Comparison of ENCODE assay signal across 1 cellular context in the genomic region with DNA sequence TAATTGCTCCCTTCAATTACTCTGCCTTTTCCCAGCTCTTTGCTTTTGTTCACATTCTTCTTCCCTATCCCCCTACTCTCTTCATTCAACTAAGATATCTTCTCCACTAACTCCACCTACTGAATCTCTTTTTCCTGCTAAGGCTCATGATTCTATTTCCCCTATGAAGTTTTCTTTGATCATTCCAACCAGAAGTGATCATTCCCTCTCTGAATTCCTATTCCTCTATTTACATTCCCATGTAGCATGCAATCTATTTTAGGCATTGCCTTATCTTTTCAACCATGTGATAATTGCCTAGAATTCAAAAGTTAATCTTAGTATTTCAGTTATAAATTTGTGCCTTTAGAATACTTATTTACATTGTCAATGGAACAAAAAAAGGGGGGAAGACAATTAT.
TF ChIP-seq lines count a peak whose summit lies in the region.

No MANE protein-coding gene starts in this region.

TF ChIP-seq in GM23338, 12 proteins besides CTCF, POLR2A, EP300 and RAD21 (continued from another document):
- TF ChIP-seq ZNF462 (CRISPR knock-in tag; IDR thresholded peaks at IDR 0.05) (no peak), EZH2 (IDR thresholded peaks at IDR 0.05; ENCODE audit: low read depth, unreplicated experiment) (no peak), POLR2AphosphoS5 (IDR thresholded peaks at IDR 0.05; ENCODE audit: low read depth) (no peak), CREB1 (CRISPR knock-in tag; IDR thresholded peaks at IDR 0.05; ENCODE audit: low read depth) (no peak), STAT1 (IDR thresholded peaks at IDR 0.05; ENCODE audit: unreplicated experiment) (no peak), EZH2phosphoT487 (IDR thresholded peaks at IDR 0.05; ENCODE audit: unreplicated experiment) (no peak), ZNF331 (CRISPR knock-in tag; IDR thresholded peaks at IDR 0.05; ENCODE audit: low read depth) (no peak), REST (IDR thresholded peaks at IDR 0.05; ENCODE audit: unreplicated experiment) (no peak), JUNB (IDR thresholded peaks at IDR 0.05; ENCODE audit: unreplicated experiment) (no peak), NANOG (IDR thresholded peaks at IDR 0.05; ENCODE audit: borderline replicate concordance) (no peak)
- TF ChIP-seq, protein P1, sequence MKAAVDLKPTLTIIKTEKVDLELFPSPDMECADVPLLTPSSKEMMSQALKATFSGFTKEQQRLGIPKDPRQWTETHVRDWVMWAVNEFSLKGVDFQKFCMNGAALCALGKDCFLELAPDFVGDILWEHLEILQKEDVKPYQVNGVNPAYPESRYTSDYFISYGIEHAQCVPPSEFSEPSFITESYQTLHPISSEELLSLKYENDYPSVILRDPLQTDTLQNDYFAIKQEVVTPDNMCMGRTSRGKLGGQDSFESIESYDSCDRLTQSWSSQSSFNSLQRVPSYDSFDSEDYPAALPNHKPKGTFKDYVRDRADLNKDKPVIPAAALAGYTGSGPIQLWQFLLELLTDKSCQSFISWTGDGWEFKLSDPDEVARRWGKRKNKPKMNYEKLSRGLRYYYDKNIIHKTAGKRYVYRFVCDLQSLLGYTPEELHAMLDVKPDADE (IDR thresholded peaks at IDR 0.05), result no peak
